In genomic region chr14:52067873-52068740, GRCh38 we compare ENCODE assay signal across 8 cellular contexts. TPM values are rescaled to one million over a fixed set of nuclear protein-coding genes. Genes with fewer than 3 reads are reported as not detected.
DNase-seq lines count a peak whose midpoint lies in the region; ATAC-seq and TF ChIP-seq lines count a peak whose summit lies in the region.

No MANE protein-coding gene starts in this region.

- peak overlapping the region; percentile 60 to 90 (median 79) for H3K4me3 Mint-ChIP-seq in CD8-positive, alpha-beta memory T cell

- peak; percentile 59 for ATAC-seq in left colon
- ATAC-seq in HG03108 (IDR thresholded peaks at IDR 0.05; ENCODE audit: unreplicated experiment): no peak

- peak; percentile 4 for TF ChIP-seq CTCF in brain microvascular endothelial cell (IDR thresholded peaks at IDR 0.05; ENCODE audit: low read depth, low read length, missing control alignments)
- no peak for TF ChIP-seq CTCF in stomach (IDR thresholded peaks at IDR 0.05)

- POLR2A ChIA-PET in CD8-positive, alpha-beta memory T cell (lab: Charles Lee): interaction anchor here (0.6 to 1.1 kb wide), 2 partner anchors 23 to 107 kb away, joined by 3 to 4 read pairs; no protein-coding TSS in a partner anchor

- in situ Hi-C loops in brain microvascular endothelial cell (cut with HindIII; ENCODE audit: low pct_ligation_motif_present, low sequenced_read_pairs): no loop called here

- peaks cover 17 to 30% (median 28%) of the 10 kb centered on the region in 3 donors for H3K4me1 Mint-ChIP-seq in CD8-positive, alpha-beta memory T cell

- H3K36me3 ChIP-seq in CD8-positive, alpha-beta memory T cell (ENCODE audit: insufficient read depth, low read length): no peaks in the 10 kb centered on the region
- peaks cover 7% of the 10 kb centered on the region for H3K36me3 ChIP-seq in brain microvascular endothelial cell (replicated peaks)
- no peaks in the 10 kb centered on the region for H3K36me3 ChIP-seq in stomach

- no peaks in the 10 kb centered on the region for H3K9me3 Mint-ChIP-seq in CD8-positive, alpha-beta memory T cell

- no peak overlapping the region for H3K27ac ChIP-seq in CD8-positive, alpha-beta memory T cell (ENCODE audit: low read depth, low read length)
- H3K27ac ChIP-seq in brain microvascular endothelial cell: peak overlapping the region; percentile 90
- peak overlapping the region; percentile 14 to 89 (median 84) for H3K27ac ChIP-seq in stomach

- CTCF ChIA-PET in CD8-positive, alpha-beta memory T cell (lab: Charles Lee): interaction anchor here (1.1 to 3.2 kb wide), 2 partner anchors 14 to 199 kb away, joined by 3 to 14 read pairs; partner anchors contain the start of gene PTGDR

- H3K27me3 Mint-ChIP-seq in CD8-positive, alpha-beta memory T cell: peaks cover 29 to 36% of the 10 kb centered on the region in 2 donors

- no peak for TF ChIP-seq POLR2A in stomach (IDR thresholded peaks at IDR 0.05)

- intact Hi-C loops in left colon (cut with DNase I, micrococcal nuclease): no loop called here
- intact Hi-C loops in stomach (cut with DNase I; ENCODE audit: low total_unique reads): no loop called here

- H3K27me3 ChIP-seq in CD8-positive, alpha-beta memory T cell (ENCODE audit: insufficient read depth, low read length, poor library complexity, severe bottlenecking): peaks cover 28% of the 10 kb centered on the region
- H3K27me3 ChIP-seq in brain microvascular endothelial cell (replicated peaks) (no peaks in the 10 kb centered on the region), stomach (peaks cover 0 to 64% (median 33%) of the 10 kb centered on the region in 3 donors)

- WGBS in stomach, 5 donors: 2 to 4% (median 3%) methylated on average over 45 to 56 of the region's 56 CpGs

- peak in 1 of 5 donors; percentile 10 for DNase-seq in CD8-positive, alpha-beta memory T cell
- peak; percentile 55 for DNase-seq in M059J (ENCODE audit: low read depth)
- no peak for DNase-seq in brain microvascular endothelial cell
- peak; percentile 40 to 52 for DNase-seq in left colon
- DNase-seq in stomach: no peak
- DNase-seq in GM19238 (ENCODE audit: insufficient read length, low spot score): no peak
- DNase-seq in NCI-H774 (lab: John Stamatoyannopoulos, UW): no peak

- H3K4me3 ChIP-seq in CD8-positive, alpha-beta memory T cell (ENCODE audit: low read length): peak overlapping the region; percentile 64
- H3K4me3 ChIP-seq in brain microvascular endothelial cell (ENCODE audit: low read depth, low read length) (peak overlapping the region; percentile 91), stomach (peak overlapping the region; percentile 63 to 67 (median 64))

- H3K9me3 ChIP-seq in CD8-positive, alpha-beta memory T cell (ENCODE audit: low read length): no peaks in the 10 kb centered on the region
- no peaks in the 10 kb centered on the region for H3K9me3 ChIP-seq in stomach

- H3K36me3 Mint-ChIP-seq in CD8-positive, alpha-beta memory T cell: peaks cover 0 to 3% (median 0%) of the 10 kb centered on the region in 3 donors

- TF ChIP-seq EP300 in stomach (IDR thresholded peaks at IDR 0.05): no peak

- H3K4me1 ChIP-seq in CD8-positive, alpha-beta memory T cell (ENCODE audit: insufficient read depth, low read length): peaks cover 18% of the 10 kb centered on the region
- peaks cover 0 to 57% (median 35%) of the 10 kb centered on the region in 4 donors for H3K4me1 ChIP-seq in stomach

- peak overlapping the region in 1 of 8 donors; percentile 36 for H3K27ac Mint-ChIP-seq in CD8-positive, alpha-beta memory T cell

RNA-seq across cellular contexts. Expression of gene NID2, which starts 0.8 kb away (rescaled TPM):
- not detected for total RNA-seq in CD8-positive, alpha-beta memory T cell
- 0.30 TPM for polyA plus RNA-seq in CD8-positive, alpha-beta memory T cell
- total RNA-seq in M059J (2014; rRNA removed; shearing (Covaris generic)): 69.9 and 72.7 TPM in 2 replicates
- total RNA-seq in left colon: 10 to 100 TPM; 15.5 to 24.9 TPM
- total RNA-seq in stomach: 10 to 100 TPM in 4 of 5 donors, 1 to 10 TPM in 1; 8.0 to 67.0 (median 31.9) TPM
- 1 to 10 TPM; 1.7 to 4.7 (median 2.3) TPM for polyA plus RNA-seq in stomach

Comparison
In these comparisons a context has a peak if more than half of its experiments do, and no peak if none do; other contexts are left out.
1. DNase-seq: peak in M059J (single experiment) and left colon (2 of 2); none in brain microvascular endothelial cell (single experiment), stomach (single experiment), GM19238 (single experiment) and NCI-H774 (single experiment).
2. RNA of gene NID2, which starts 0.8 kb away (total RNA-seq): 69.9 to 72.7 TPM in M059J, 8.0 to 67.0 TPM in stomach and 15.5 to 24.9 TPM in left colon; not detected in CD8-positive, alpha-beta memory T cell; every median in the first group is over 4 times any median in the second.
3. Peak in every context shown above with its lines, with median percentiles within 50 percentile points of each other: H3K4me3 ChIP-seq.